In genomic region chr3:127134466-127134865, GRCh38 we compare ENCODE assay signal across 22 cellular contexts. TPM values are rescaled to one million over a fixed set of nuclear protein-coding genes. Genes with fewer than 3 reads are reported as not detected.
"Had no signal": no experiment of that assay in that cellular context is flagged by ENCODE, and none has a peak within 500 bp of the region (broad histone marks: within the 10 kb centered on the region; RNA-seq: fewer than 3 reads in every experiment).

No MANE protein-coding gene starts in this region.

- H3K9me3 ChIP-seq: gastrocnemius medialis, heart left ventricle, thyroid gland had no signal

- H3K4me3 Mint-ChIP-seq: activated CD4-positive, alpha-beta T cell treated with anti-CD3 and anti-CD28 coated beads, Interleukin-2, amount 10 ng/mL, durations not matched to agents 7 days and 5 days; activated CD8-positive, alpha-beta T cell treated with anti-CD3 and anti-CD28 coated beads, Interleukin-2, amount 10 ng/mL, durations not matched to agents 7 days and 5 days; activated naive CD8-positive, alpha-beta T cell had no signal

- H3K27me3 ChIP-seq: gastrocnemius medialis, thyroid gland had no signal

- H3K27ac ChIP-seq: cardiac muscle cell, thyroid gland had no signal

- ATAC-seq: activated CD8-positive, alpha-beta T cell treated with anti-CD3 and anti-CD28 coated beads, Interleukin-2, amount 10 ng/mL, durations not matched to agents 7 days and 5 days; naive thymus-derived CD8-positive, alpha-beta T cell had no signal

- H3K4me1 Mint-ChIP-seq: activated CD4-positive, alpha-beta T cell treated with anti-CD3 and anti-CD28 coated beads, Interleukin-2, amount 10 ng/mL, durations not matched to agents 7 days and 5 days had no signal

- H3K27ac Mint-ChIP-seq: activated CD4-positive, alpha-beta T cell treated with anti-CD3 and anti-CD28 coated beads, Interleukin-2, amount 10 ng/mL, durations not matched to agents 7 days and 5 days; activated CD8-positive, alpha-beta T cell treated with anti-CD3 and anti-CD28 coated beads, Interleukin-2, amount 10 ng/mL, durations not matched to agents 7 days and 5 days; activated naive CD8-positive, alpha-beta T cell; naive thymus-derived CD8-positive, alpha-beta T cell had no signal

- H3K4me3 ChIP-seq: thyroid gland had no signal

- H3K36me3 ChIP-seq: cardiac muscle cell, gastrocnemius medialis, heart left ventricle, thyroid gland had no signal

- H3K36me3 Mint-ChIP-seq: activated naive CD8-positive, alpha-beta T cell; naive thymus-derived CD8-positive, alpha-beta T cell had no signal

- DNase-seq: activated CD4-positive, alpha-beta T cell treated with anti-CD3 and anti-CD28 coated beads, Interleukin-2, amount 10 ng/mL, durations not matched to agents 7 days and 5 days; activated CD8-positive, alpha-beta memory T cell treated with anti-CD3 and anti-CD28 coated beads, Interleukin-2, amount 50 U/mL, for 48 hours; activated CD8-positive, alpha-beta T cell treated with anti-CD3 and anti-CD28 coated beads, Interleukin-2, amount 10 ng/mL, durations not matched to agents 7 days and 5 days; activated gamma-delta T cell treated with Interleukin-2 at 50 U/mL for 16 hours; gastrocnemius medialis; kidney glomerular epithelial cell; naive thymus-derived CD8-positive, alpha-beta T cell; retina; stimulated activated CD4-positive, alpha-beta T cell treated with anti-CD3 and anti-CD28 coated beads, Interleukin-12 subunit alpha, Interleukin-12 subunit beta, amount 100 ng/mL, for 4 hours; stimulated activated CD4-positive, alpha-beta T cell treated with anti-CD3 and anti-CD28 coated beads, Interleukin-1b, Interleukin-23, amount 100 ng/mL, for 48 hours; stimulated activated naive CD4-positive, alpha-beta T cell treated with Interleukin-2 at 50 U/mL for 16 hours had no signal

- H3K9me3 Mint-ChIP-seq: activated CD4-positive, alpha-beta T cell treated with anti-CD3 and anti-CD28 coated beads, Interleukin-2, amount 10 ng/mL, durations not matched to agents 7 days and 5 days had no signal

RNA-seq across cellular contexts. Expression of gene PRR23E, which starts 58.5 kb away (rescaled TPM):
- total RNA-seq: activated CD4-positive, alpha-beta T cell treated with anti-CD3 and anti-CD28 coated beads, Interleukin-2, amount 10 ng/mL, durations not matched to agents 7 days and 5 days; activated CD8-positive, alpha-beta T cell treated with anti-CD3 and anti-CD28 coated beads, Interleukin-2, amount 10 ng/mL, durations not matched to agents 7 days and 5 days; cardiac muscle cell; gastrocnemius medialis; heart left ventricle; liver; naive thymus-derived CD8-positive, alpha-beta T cell; omental fat pad; posterior vena cava; subcutaneous adipose tissue; T-helper 1 cell treated with Interleukin-12 subunit alpha and Interleukin-12 subunit beta and Interleukin-4 antibody, amounts not matched to agents 30 ng/mL and 1 ng/mL, for 36 hours; thyroid gland; ureter had no signal
- polyA plus RNA-seq: cardiac muscle cell; esophagus; heart left ventricle; liver; naive thymus-derived CD8-positive, alpha-beta T cell had no signal
